Comparison of ENCODE assay signal across 8 cellular contexts in the genomic region with DNA sequence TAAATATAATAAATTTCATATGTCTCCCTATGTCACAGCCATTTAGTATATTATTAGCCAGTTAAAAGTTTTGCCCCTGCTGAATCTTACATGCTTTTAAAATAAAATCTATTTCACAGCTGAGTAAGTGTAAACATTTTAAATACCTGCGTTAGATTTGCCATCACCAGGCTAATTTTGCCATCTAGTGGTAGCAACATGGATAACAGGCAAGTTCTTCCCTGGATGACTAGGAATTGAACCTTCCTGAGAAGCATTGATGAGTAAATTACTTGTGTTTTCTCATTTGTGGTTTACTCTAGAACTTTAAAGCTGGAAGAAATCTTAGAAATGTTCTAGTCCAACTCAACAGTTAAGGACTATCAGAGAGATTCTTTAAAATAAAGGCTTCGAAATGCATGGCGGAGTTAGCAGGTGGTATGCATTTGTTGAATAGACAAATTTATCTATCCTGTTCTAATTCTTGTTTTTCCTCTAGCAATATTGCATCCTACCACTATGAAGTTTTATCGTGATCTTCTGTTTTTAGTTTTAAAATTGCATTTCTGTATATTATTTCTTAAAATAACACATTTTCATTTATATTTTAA. TPM values are rescaled to one million over a fixed set of nuclear protein-coding genes. Genes with fewer than 3 reads are reported as not detected.
DNase-seq lines count a peak whose midpoint lies in the region; ATAC-seq and TF ChIP-seq lines count a peak whose summit lies in the region.

No MANE protein-coding gene starts in this region.

- WGBS in neuronal stem cell (ENCODE audit: extremely low coverage in 2 of 2, insufficient read length in 2 of 2, insufficient replicate concordance in 1 of 2), 2 donors, result no CpG with 5 or more reads among the region's 4 CpGs

- H3K18ac ChIP-seq in neuronal stem cell (ENCODE audit: low read length), result no peak overlapping the region

- H3K4ac ChIP-seq in neuronal stem cell (ENCODE audit: low read length), result no peak overlapping the region

- H4K8ac ChIP-seq in neuronal stem cell (ENCODE audit: low read depth, low read length), result no peak overlapping the region

- no peak overlapping the region for H2BK12ac ChIP-seq in neuronal stem cell (ENCODE audit: low read length)

- no peak overlapping the region for H3K23ac ChIP-seq in neuronal stem cell (ENCODE audit: low read depth, low read length, poor library complexity)

- H3K27me3 ChIP-seq in RWPE2 (ENCODE audit: insufficient read depth, poor library complexity, severe bottlenecking) (no peaks in the 10 kb centered on the region), neuronal stem cell (ENCODE audit: control insufficient read depth in 3 of 3, insufficient read depth in 3 of 3, low read depth in 1 of 3, low read length in 3 of 3) (peaks cover 0 to 16% (median 0%) of the 10 kb centered on the region in 3 experiments)

- H3K4me3 ChIP-seq in Jurkat, Clone E6-1 (ENCODE audit: low read length), result no peak overlapping the region
- no peak overlapping the region for H3K4me3 ChIP-seq in RWPE2 (ENCODE audit: severe bottlenecking)
- no peak overlapping the region for H3K4me3 ChIP-seq in neuronal stem cell (ENCODE audit: low read length in 2 of 2)

- no peak overlapping the region for H2BK15ac ChIP-seq in neuronal stem cell (ENCODE audit: low read length)

- H2AFZ ChIP-seq in neuronal stem cell (ENCODE audit: low read length), result no peak overlapping the region

- peak; percentile 91 for TF ChIP-seq CTCF in RWPE2 (IDR thresholded peaks at IDR 0.05; ENCODE audit: poor library complexity, severe bottlenecking)

- no peak overlapping the region for H2BK5ac ChIP-seq in neuronal stem cell (ENCODE audit: low read length)

- no peak overlapping the region for H3K9ac ChIP-seq in neuronal stem cell (ENCODE audit: low read depth, low read length, poor library complexity)

- H3K14ac ChIP-seq in neuronal stem cell (ENCODE audit: low read length), result no peak overlapping the region

- no peak overlapping the region for H2BK120ac ChIP-seq in neuronal stem cell (ENCODE audit: low read depth, low read length)

- no peak overlapping the region for H4K91ac ChIP-seq in neuronal stem cell (ENCODE audit: low read depth, low read length, poor library complexity)

- H2AK5ac ChIP-seq in neuronal stem cell (ENCODE audit: low read depth, low read length), result no peak overlapping the region

- peak; percentile 60 for DNase-seq in NCI-H2227 (lab: John Stamatoyannopoulos, UW; ENCODE audit: unreplicated experiment)
- no peak for DNase-seq in NCI-H2227 treated with DMSO at 0.1 percent for 48 hours (lab: John Stamatoyannopoulos, UW)
- DNase-seq in Jurkat, Clone E6-1 (ENCODE audit: low read depth, low spot score), result peak; percentile 51
- DNase-seq in RWPE2 (ENCODE audit: low spot score), result no peak
- peak; percentile 8 for DNase-seq in epithelial cell of prostate (ENCODE audit: low read depth, low spot score)
- DNase-seq in neuronal stem cell (ENCODE audit: low spot score), result peak; percentile 56
- DNase-seq in activated effector memory CD4-positive, alpha-beta T cell treated with anti-CD3 and anti-CD28 coated beads, Interleukin-2, amount 50 U/mL, for 16 hours, result no peak

- no peaks in the 10 kb centered on the region for H3K79me1 ChIP-seq in neuronal stem cell (ENCODE audit: low read depth, low read length)

- no peaks in the 10 kb centered on the region for H3K36me3 ChIP-seq in RWPE2 (ENCODE audit: low read depth)
- no peaks in the 10 kb centered on the region for H3K36me3 ChIP-seq in neuronal stem cell (replicated peaks in 1 of 2; ENCODE audit: control insufficient read depth in 2 of 2, insufficient read depth in 2 of 2, low read length in 2 of 2)

- H3K4me1 ChIP-seq in RWPE2 (ENCODE audit: insufficient read depth, poor library complexity, severe bottlenecking), result no peaks in the 10 kb centered on the region
- peaks cover 0 to 3% of the 10 kb centered on the region in 2 donors for H3K4me1 ChIP-seq in neuronal stem cell (ENCODE audit: control insufficient read depth in 2 of 2, insufficient read depth in 1 of 2, low read depth in 1 of 2, low read length in 2 of 2)

- no peak overlapping the region for H3K4me2 ChIP-seq in neuronal stem cell (ENCODE audit: insufficient read depth, low read length, poor library complexity, severe bottlenecking)

- H3K27ac ChIP-seq in RWPE2 (ENCODE audit: poor library complexity, severe bottlenecking), result no peak overlapping the region
- H3K27ac ChIP-seq in epithelial cell of prostate, result no peak overlapping the region
- H3K27ac ChIP-seq in neuronal stem cell (replicated peaks; ENCODE audit: low read length), result no peak overlapping the region

- H3K9me3 ChIP-seq in RWPE2 (ENCODE audit: severe bottlenecking), result no peaks in the 10 kb centered on the region
- no peaks in the 10 kb centered on the region for H3K9me3 ChIP-seq in neuronal stem cell (replicated peaks in 1 of 2; ENCODE audit: control insufficient read depth in 2 of 2, insufficient read depth in 1 of 2, low read depth in 1 of 2, low read length in 2 of 2)

- ATAC-seq in GM18909 (IDR thresholded peaks at IDR 0.05; ENCODE audit: poor library complexity, unreplicated experiment) (peak; percentile 65), RWPE2 (ENCODE audit: low read depth) (peak; percentile 24; the same call in 1 of the 3 replicates)

RNA-seq across cellular contexts. Expression of a gene that starts 2.6 kb away (rescaled TPM):
- not detected for polyA plus RNA-seq in Jurkat, Clone E6-1 (2012; ENCODE audit: insufficient read depth, insufficient read length)
- polyA plus RNA-seq in neuronal stem cell (2013, experiment 1 of 2), result 0.66 TPM
- 0.58 TPM for polyA plus RNA-seq in neuronal stem cell (2013, experiment 2 of 2)

Comparison
In these comparisons a context has a peak if more than half of its experiments do, and no peak if none do; other contexts are left out.
1. DNase-seq: peak in NCI-H2227 (single experiment), Jurkat, Clone E6-1 (single experiment), epithelial cell of prostate (single experiment) and neuronal stem cell (single experiment); none in NCI-H2227 treated with DMSO at 0.1 percent for 48 hours (single experiment), RWPE2 (single experiment) and activated effector memory CD4-positive, alpha-beta T cell treated with anti-CD3 and anti-CD28 coated beads, Interleukin-2, amount 50 U/mL, for 16 hours (single experiment).